18 cellular contexts compared by ENCODE assay signal in genomic region chr7:90842430-90842788, GRCh38.
DNase-seq lines count a peak whose midpoint lies in the region; ATAC-seq, FAIRE-seq and TF ChIP-seq lines count a peak whose summit lies in the region.
"Had no signal": no experiment of that assay in that cellular context is flagged by ENCODE, and none has a peak within 500 bp of the region (broad histone marks: within the 10 kb centered on the region; RNA-seq: fewer than 3 reads in every experiment).

No MANE protein-coding gene starts in this region.

- H3K27me3 Mint-ChIP-seq in osteocyte (ENCODE audit: unreplicated experiment): no peaks in the 10 kb centered on the region
- no peaks in the 10 kb centered on the region for H3K27me3 Mint-ChIP-seq in activated T-cell treated with anti-CD3 and anti-CD28 coated beads, Interleukin-2, amount 50 U/mL, for 4 hours (ENCODE audit: low read depth)

- H3F3A ChIP-seq in SU-DHL-6 (ENCODE audit: insufficient read depth): peaks cover 9% of the 10 kb centered on the region; the same call in 1 of the 2 replicates

- H3K9ac ChIP-seq in SU-DHL-6 (ENCODE audit: low read length): peak overlapping the region; percentile 20; the same call in 1 of the 2 replicates

- ATAC-seq in GM21717 (IDR thresholded peaks at IDR 0.05; ENCODE audit: unreplicated experiment): peak; percentile 47
- no peak for ATAC-seq in activated T-cell treated with anti-CD3 and anti-CD28 coated beads, Interleukin-2, amount 50 U/mL, for 4 hours
- no peak for ATAC-seq in Right ventricle myocardium superior (ENCODE audit: poor library complexity)
- ATAC-seq in HG02678 (IDR thresholded peaks at IDR 0.05; ENCODE audit: unreplicated experiment): no peak

- no peaks in the 10 kb centered on the region for H4K20me1 ChIP-seq in SU-DHL-6 (ENCODE audit: low read depth, low read length)

- no peak for DNase-seq in GM12891 (ENCODE audit: insufficient read length, low spot score)
- no peak for DNase-seq in osteocyte (ENCODE audit: extremely low spot score, unreplicated experiment)
- no peak for DNase-seq in activated T-cell treated with anti-CD3 and anti-CD28 coated beads, Interleukin-2, amount 50 U/mL, for 4 hours
- DNase-seq in Right ventricle myocardium superior: no peak
- DNase-seq in DMS114 treated with DMSO at 0.1 percent for 48 hours (lab: John Stamatoyannopoulos, UW; ENCODE audit: unreplicated experiment): no peak
- DNase-seq: COR-L47, IMR-90, MV-4-11, NCI-H1417 treated with DMSO at 0.1 percent for 48 hours, NCI-H2029 treated with DMSO at 0.1 percent for 48 hours, NCI-H524 had no signal

- H3K27ac ChIP-seq in SU-DHL-6 (ENCODE audit: low read depth, low read length): peak overlapping the region; percentile 37
- H3K27ac ChIP-seq: RWPE1, SJSA1 had no signal

- peaks cover 25% of the 10 kb centered on the region for H3K4me1 Mint-ChIP-seq in osteocyte (ENCODE audit: unreplicated experiment)
- no peaks in the 10 kb centered on the region for H3K4me1 Mint-ChIP-seq in activated T-cell treated with anti-CD3 and anti-CD28 coated beads, Interleukin-2, amount 50 U/mL, for 4 hours (ENCODE audit: low read depth)
- H3K4me1 Mint-ChIP-seq: CD14-positive monocyte had no signal

- peaks cover 11% of the 10 kb centered on the region; the same call in 1 of the 2 replicates for H3K36me3 ChIP-seq in SU-DHL-6 (ENCODE audit: low read length)

- H2AFZ ChIP-seq in SU-DHL-6 (ENCODE audit: low read depth, low read length, severe bottlenecking): no peak overlapping the region

- no peak overlapping the region for H3K4me3 ChIP-seq in SU-DHL-6 (ENCODE audit: insufficient read depth, low read length, poor library complexity, severe bottlenecking)
- H3K4me3 ChIP-seq: SJSA1 had no signal

- TF ChIP-seq POLR2A in GM12891 (IDR thresholded peaks at IDR 0.05; ENCODE audit: low read depth, low read length): no peak

- TF ChIP-seq CTCF in SU-DHL-6 (IDR thresholded peaks at IDR 0.05; ENCODE audit: insufficient read depth, low read length, poor library complexity, severe bottlenecking): no peak
- no peak for TF ChIP-seq CTCF in osteocyte (IDR thresholded peaks at IDR 0.05)

- H3K36me3 Mint-ChIP-seq in osteocyte (ENCODE audit: unreplicated experiment): peaks cover 13% of the 10 kb centered on the region
- H3K36me3 Mint-ChIP-seq in activated T-cell treated with anti-CD3 and anti-CD28 coated beads, Interleukin-2, amount 50 U/mL, for 4 hours (ENCODE audit: insufficient read depth): no peaks in the 10 kb centered on the region

- H3K27ac Mint-ChIP-seq in osteocyte (ENCODE audit: unreplicated experiment): peak overlapping the region; percentile 72
- H3K27ac Mint-ChIP-seq: CD14-positive monocyte had no signal

- no peaks in the 10 kb centered on the region for H3K9me3 ChIP-seq in SU-DHL-6 (ENCODE audit: insufficient read depth, low read length)

- no peaks in the 10 kb centered on the region for H3K27me3 ChIP-seq in SU-DHL-6 (ENCODE audit: low read length)
- H3K27me3 ChIP-seq: SJSA1 had no signal

- H3K9me2 ChIP-seq in SU-DHL-6 (replicated peaks; ENCODE audit: insufficient read depth, low read length): no peaks in the 10 kb centered on the region

- peaks cover 86% of the 10 kb centered on the region for H3K79me2 ChIP-seq in SU-DHL-6 (ENCODE audit: insufficient read depth, low read length)

- H3K4me3 Mint-ChIP-seq in osteocyte (ENCODE audit: unreplicated experiment): no peak overlapping the region
- no peak overlapping the region for H3K4me3 Mint-ChIP-seq in activated T-cell treated with anti-CD3 and anti-CD28 coated beads, Interleukin-2, amount 50 U/mL, for 4 hours
- H3K4me3 Mint-ChIP-seq: CD14-positive monocyte had no signal

- FAIRE-seq in GM12891 (lab: Jason Lieb, UNC): peak; percentile 69
- FAIRE-seq: A204.1 had no signal

- intact Hi-C loops in Right ventricle myocardium superior (cut with DNase I): no loop called here

- H3K9me3 Mint-ChIP-seq in osteocyte (ENCODE audit: unreplicated experiment): peaks cover 12% of the 10 kb centered on the region
- H3K9me3 Mint-ChIP-seq in activated T-cell treated with anti-CD3 and anti-CD28 coated beads, Interleukin-2, amount 50 U/mL, for 4 hours: peaks cover 15% of the 10 kb centered on the region

- H3K4me2 ChIP-seq in SU-DHL-6 (ENCODE audit: low read depth, low read length, poor library complexity, severe bottlenecking): peak overlapping the region; percentile 41

TF ChIP-seq in GM12891, 5 proteins besides CTCF, POLR2A, EP300 and RAD21:
- TF ChIP-seq TAF1 (IDR thresholded peaks at IDR 0.05; ENCODE audit: low read depth, low read length) (no peak), POU2F2 (IDR thresholded peaks at IDR 0.05; ENCODE audit: low read depth, low read length) (no peak), SPI1 (IDR thresholded peaks at IDR 0.05; ENCODE audit: low read depth, low read length) (no peak), PAX5 (IDR thresholded peaks at IDR 0.05; ENCODE audit: insufficient read depth, low read length, severe bottlenecking) (no peak), POLR2AphosphoS5 (IDR thresholded peaks at IDR 0.05; ENCODE audit: low read depth, low read length) (no peak)
